ENCODE assay signal across 21 cellular contexts in genomic region chr13:85616275-85616674, GRCh38.
"Had no signal": no experiment of that assay in that cellular context is flagged by ENCODE, and none has a peak within 500 bp of the region (broad histone marks: within the 10 kb centered on the region; RNA-seq: fewer than 3 reads in every experiment).

No MANE protein-coding gene starts in this region.

- H3K4me1 Mint-ChIP-seq: activated naive CD4-positive, alpha-beta T cell treated with anti-CD3 and anti-CD28 coated beads, Interleukin-2, amount 50 U/mL, for 24 hours had no signal

- H3K36me3 Mint-ChIP-seq: activated naive CD4-positive, alpha-beta T cell treated with anti-CD3 and anti-CD28 coated beads, Interleukin-2, amount 50 U/mL, for 24 hours had no signal

- H3K27me3 ChIP-seq: ascending aorta, heart right ventricle, left lung, upper lobe of right lung had no signal

- DNase-seq: activated CD4-positive, alpha-beta T cell treated with anti-CD3 and anti-CD28 coated beads, Interleukin-2, amount 50 U/mL, for 1 hour; activated CD4-positive, CD25-positive, alpha-beta regulatory T cell treated with anti-CD3 and anti-CD28 coated beads, Interleukin-2, amount 50 U/mL, for 72 hours; activated CD8-positive, alpha-beta memory T cell treated with anti-CD3 and anti-CD28 coated beads for 24 hours; activated CD8-positive, alpha-beta memory T cell treated with anti-CD3 and anti-CD28 coated beads, Interleukin-2, amount 50 U/mL, for 48 hours; activated gamma-delta T cell; activated T-cell treated with anti-CD3 and anti-CD28 coated beads, Interleukin-2, amount 50 U/mL, for 72 hours; effector memory CD8-positive, alpha-beta T cell; heart right ventricle; left lung; occipital lobe; retina; stimulated activated CD4-positive, alpha-beta T cell treated with anti-CD3 and anti-CD28 coated beads, Interleukin-12 subunit alpha, Interleukin-12 subunit beta, amount 100 ng/mL, for 4 hours; stimulated activated CD4-positive, alpha-beta T cell treated with anti-CD3 and anti-CD28 coated beads, Interleukin-1b, Interleukin-23, amount 100 ng/mL, for 48 hours; stimulated activated CD8-positive, alpha-beta memory T cell treated with anti-CD3 and anti-CD28 coated beads, Interleukin-4, amount 100 ng/mL, for 48 hours; stimulated activated naive CD4-positive, alpha-beta T cell; T-helper 2 cell; upper lobe of right lung had no signal

- H3K27ac ChIP-seq: ascending aorta, cardiac muscle cell, heart right ventricle, left lung, upper lobe of right lung, VCaP had no signal

- H3K4me3 Mint-ChIP-seq: activated naive CD4-positive, alpha-beta T cell treated with anti-CD3 and anti-CD28 coated beads, Interleukin-2, amount 50 U/mL, for 24 hours; activated T-cell treated with anti-CD3 and anti-CD28 coated beads, Interleukin-2, amount 50 U/mL, for 72 hours; effector memory CD8-positive, alpha-beta T cell had no signal

- H3K4me3 ChIP-seq: ascending aorta, cardiac muscle cell, heart right ventricle, left lung, upper lobe of right lung had no signal

- H3K4me1 ChIP-seq: ascending aorta, heart right ventricle, left lung, upper lobe of right lung had no signal

- H3K27ac Mint-ChIP-seq: activated naive CD4-positive, alpha-beta T cell treated with anti-CD3 and anti-CD28 coated beads, Interleukin-2, amount 50 U/mL, for 24 hours; activated T-cell treated with anti-CD3 and anti-CD28 coated beads, Interleukin-2, amount 50 U/mL, for 72 hours; effector memory CD8-positive, alpha-beta T cell had no signal

- ATAC-seq: activated T-cell treated with anti-CD3 and anti-CD28 coated beads, Interleukin-2, amount 50 U/mL, for 72 hours; effector memory CD8-positive, alpha-beta T cell; heart right ventricle; left lung; upper lobe of right lung had no signal

- H3K36me3 ChIP-seq: ascending aorta, cardiac muscle cell, heart right ventricle, left lung, upper lobe of right lung had no signal

- H3K27me3 Mint-ChIP-seq: activated naive CD4-positive, alpha-beta T cell treated with anti-CD3 and anti-CD28 coated beads, Interleukin-2, amount 50 U/mL, for 24 hours; effector memory CD8-positive, alpha-beta T cell had no signal

- H3K9me3 ChIP-seq: ascending aorta, left lung, upper lobe of right lung had no signal
